In the genomic region with DNA sequence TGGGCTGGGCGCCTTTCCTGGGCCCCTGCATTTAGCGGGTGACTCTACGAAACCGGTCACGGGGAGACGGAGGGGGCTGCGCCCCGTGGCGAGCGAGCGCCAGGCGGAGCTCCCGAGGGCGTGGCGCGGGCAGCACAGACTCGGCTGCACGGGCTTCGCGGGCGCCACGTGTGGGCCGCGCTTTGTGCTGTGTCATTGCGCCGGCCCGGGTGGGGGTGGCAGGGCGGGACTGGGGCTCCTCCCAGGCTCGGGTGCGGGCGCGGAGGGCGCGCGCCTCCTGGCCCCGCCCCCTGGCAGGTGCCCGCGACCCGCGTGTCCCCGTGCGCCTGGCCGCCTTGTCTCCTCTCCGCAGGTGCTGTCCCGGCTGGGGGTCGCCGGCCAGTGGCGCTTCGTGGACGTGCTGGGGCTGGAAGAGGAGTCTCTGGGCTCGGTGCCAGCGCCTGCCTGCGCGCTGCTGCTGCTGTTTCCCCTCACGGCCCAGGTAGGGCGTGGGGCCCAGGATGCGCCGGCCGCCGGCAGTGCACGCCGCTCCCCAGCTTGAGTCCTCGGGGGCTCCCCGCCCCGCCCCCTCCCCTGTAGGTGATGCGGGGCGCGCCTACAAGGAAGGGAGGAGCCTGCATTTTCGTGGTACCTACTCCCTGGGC, we compare ENCODE assay signal across 1 cellular context.
TF ChIP-seq lines count a peak whose summit lies in the region.

No MANE protein-coding gene starts in this region.

TF ChIP-seq in WTC11, 78 proteins besides CTCF, POLR2A, EP300 and RAD21 (continued from another document):
- TF ChIP-seq MAX (CRISPR knock-in tag; IDR thresholded peaks at IDR 0.05) (peak; percentile 55; the same call in 1 of the 2 replicates), CREM (CRISPR knock-in tag; IDR thresholded peaks at IDR 0.05) (peak; percentile 9; the same call in 1 of the 2 replicates), ARID4B (CRISPR knock-in tag; IDR thresholded peaks at IDR 0.05; ENCODE audit: borderline replicate concordance) (no peak), NFATC4 (CRISPR knock-in tag; IDR thresholded peaks at IDR 0.05) (0 out of 2 replicates have a peak, but pooled peaks have one; percentile 5), ZNF219 (CRISPR knock-in tag; IDR thresholded peaks at IDR 0.05; ENCODE audit: borderline replicate concordance) (0 out of 2 replicates have a peak, but pooled peaks have one; percentile 3), ZNF396 (CRISPR knock-in tag; IDR thresholded peaks at IDR 0.05; ENCODE audit: borderline replicate concordance) (no peak), ESRRA (CRISPR knock-in tag; IDR thresholded peaks at IDR 0.05; ENCODE audit: borderline replicate concordance) (peak; percentile 21; the same call in 1 of the 2 replicates), NFYB (CRISPR knock-in tag; conservative IDR thresholded peaks at IDR 0.05; ENCODE audit: low read depth) (no peak), ZNF416 (CRISPR knock-in tag; IDR thresholded peaks at IDR 0.05) (0 out of 2 replicates have a peak, but pooled peaks have one; percentile 21), NR1H2 (CRISPR knock-in tag; IDR thresholded peaks at IDR 0.05) (no peak), NR2C2 (CRISPR knock-in tag; IDR thresholded peaks at IDR 0.05) (0 out of 2 replicates have a peak, but pooled peaks have one; percentile 0)
- TF ChIP-seq, protein P1, sequence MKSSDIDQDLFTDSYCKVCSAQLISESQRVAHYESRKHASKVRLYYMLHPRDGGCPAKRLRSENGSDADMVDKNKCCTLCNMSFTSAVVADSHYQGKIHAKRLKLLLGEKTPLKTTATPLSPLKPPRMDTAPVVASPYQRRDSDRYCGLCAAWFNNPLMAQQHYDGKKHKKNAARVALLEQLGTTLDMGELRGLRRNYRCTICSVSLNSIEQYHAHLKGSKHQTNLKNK (CRISPR knock-in tag; IDR thresholded peaks at IDR 0.05) = no peak
- TF ChIP-seq, protein P2, sequence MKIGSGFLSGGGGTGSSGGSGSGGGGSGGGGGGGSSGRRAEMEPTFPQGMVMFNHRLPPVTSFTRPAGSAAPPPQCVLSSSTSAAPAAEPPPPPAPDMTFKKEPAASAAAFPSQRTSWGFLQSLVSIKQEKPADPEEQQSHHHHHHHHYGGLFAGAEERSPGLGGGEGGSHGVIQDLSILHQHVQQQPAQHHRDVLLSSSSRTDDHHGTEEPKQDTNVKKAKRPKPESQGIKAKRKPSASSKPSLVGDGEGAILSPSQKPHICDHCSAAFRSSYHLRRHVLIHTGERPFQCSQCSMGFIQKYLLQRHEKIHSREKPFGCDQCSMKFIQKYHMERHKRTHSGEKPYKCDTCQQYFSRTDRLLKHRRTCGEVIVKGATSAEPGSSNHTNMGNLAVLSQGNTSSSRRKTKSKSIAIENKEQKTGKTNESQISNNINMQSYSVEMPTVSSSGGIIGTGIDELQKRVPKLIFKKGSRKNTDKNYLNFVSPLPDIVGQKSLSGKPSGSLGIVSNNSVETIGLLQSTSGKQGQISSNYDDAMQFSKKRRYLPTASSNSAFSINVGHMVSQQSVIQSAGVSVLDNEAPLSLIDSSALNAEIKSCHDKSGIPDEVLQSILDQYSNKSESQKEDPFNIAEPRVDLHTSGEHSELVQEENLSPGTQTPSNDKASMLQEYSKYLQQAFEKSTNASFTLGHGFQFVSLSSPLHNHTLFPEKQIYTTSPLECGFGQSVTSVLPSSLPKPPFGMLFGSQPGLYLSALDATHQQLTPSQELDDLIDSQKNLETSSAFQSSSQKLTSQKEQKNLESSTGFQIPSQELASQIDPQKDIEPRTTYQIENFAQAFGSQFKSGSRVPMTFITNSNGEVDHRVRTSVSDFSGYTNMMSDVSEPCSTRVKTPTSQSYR (CRISPR knock-in tag; IDR thresholded peaks at IDR 0.05) = no peak
- TF ChIP-seq, protein P3, sequence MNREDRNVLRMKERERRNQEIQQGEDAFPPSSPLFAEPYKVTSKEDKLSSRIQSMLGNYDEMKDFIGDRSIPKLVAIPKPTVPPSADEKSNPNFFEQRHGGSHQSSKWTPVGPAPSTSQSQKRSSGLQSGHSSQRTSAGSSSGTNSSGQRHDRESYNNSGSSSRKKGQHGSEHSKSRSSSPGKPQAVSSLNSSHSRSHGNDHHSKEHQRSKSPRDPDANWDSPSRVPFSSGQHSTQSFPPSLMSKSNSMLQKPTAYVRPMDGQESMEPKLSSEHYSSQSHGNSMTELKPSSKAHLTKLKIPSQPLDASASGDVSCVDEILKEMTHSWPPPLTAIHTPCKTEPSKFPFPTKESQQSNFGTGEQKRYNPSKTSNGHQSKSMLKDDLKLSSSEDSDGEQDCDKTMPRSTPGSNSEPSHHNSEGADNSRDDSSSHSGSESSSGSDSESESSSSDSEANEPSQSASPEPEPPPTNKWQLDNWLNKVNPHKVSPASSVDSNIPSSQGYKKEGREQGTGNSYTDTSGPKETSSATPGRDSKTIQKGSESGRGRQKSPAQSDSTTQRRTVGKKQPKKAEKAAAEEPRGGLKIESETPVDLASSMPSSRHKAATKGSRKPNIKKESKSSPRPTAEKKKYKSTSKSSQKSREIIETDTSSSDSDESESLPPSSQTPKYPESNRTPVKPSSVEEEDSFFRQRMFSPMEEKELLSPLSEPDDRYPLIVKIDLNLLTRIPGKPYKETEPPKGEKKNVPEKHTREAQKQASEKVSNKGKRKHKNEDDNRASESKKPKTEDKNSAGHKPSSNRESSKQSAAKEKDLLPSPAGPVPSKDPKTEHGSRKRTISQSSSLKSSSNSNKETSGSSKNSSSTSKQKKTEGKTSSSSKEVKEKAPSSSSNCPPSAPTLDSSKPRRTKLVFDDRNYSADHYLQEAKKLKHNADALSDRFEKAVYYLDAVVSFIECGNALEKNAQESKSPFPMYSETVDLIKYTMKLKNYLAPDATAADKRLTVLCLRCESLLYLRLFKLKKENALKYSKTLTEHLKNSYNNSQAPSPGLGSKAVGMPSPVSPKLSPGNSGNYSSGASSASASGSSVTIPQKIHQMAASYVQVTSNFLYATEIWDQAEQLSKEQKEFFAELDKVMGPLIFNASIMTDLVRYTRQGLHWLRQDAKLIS (CRISPR knock-in tag; IDR thresholded peaks at IDR 0.05; ENCODE audit: borderline replicate concordance) = no peak
- TF ChIP-seq, protein P4, sequence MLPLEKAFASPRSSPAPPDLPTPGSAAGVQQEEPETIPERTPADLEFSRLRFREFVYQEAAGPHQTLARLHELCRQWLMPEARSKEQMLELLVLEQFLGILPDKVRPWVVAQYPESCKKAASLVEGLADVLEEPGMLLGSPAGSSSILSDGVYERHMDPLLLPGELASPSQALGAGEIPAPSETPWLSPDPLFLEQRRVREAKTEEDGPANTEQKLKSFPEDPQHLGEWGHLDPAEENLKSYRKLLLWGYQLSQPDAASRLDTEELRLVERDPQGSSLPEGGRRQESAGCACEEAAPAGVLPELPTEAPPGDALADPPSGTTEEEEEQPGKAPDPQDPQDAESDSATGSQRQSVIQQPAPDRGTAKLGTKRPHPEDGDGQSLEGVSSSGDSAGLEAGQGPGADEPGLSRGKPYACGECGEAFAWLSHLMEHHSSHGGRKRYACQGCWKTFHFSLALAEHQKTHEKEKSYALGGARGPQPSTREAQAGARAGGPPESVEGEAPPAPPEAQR (CRISPR knock-in tag; IDR thresholded peaks at IDR 0.05) = no peak
TF ChIP-seq in WTC11: peak in this region for 13.
